In the genomic region with DNA sequence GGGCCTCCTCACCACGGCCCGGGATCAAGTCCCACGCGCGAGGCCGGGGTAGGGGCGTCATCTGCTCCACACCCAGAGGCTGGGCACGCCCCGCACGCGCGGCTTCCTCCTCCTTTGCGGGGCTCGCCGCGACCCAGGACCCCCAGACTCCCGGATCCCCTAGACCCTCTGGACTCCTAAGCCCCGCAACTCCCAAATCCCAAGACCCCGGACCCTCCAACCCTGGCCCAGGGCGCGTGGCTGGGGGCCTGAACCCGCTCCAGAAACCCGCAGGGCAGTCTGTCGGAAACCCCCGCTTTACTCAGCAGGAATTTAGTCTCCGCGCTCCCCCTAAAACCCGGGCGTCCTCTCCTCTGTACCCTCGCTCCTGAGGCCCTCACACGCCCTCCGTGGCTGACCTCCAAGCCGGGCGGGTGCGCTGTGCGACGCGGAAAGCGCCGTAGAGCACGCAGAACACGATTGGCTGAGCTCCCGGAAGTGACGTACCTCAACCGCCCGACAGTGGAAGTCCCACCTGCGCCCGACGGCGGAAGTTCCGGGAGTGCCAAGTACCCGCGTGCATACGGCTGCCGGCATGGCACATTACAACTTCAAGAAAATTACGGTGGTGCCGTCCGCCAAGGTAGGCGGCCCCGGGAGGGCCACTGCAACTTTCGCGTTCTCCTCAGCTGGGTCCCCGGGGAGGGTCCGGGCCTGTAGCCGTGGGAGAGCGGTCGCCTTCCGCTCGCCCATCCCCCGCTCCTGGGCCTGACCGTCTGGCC, we compare ENCODE assay signal across 8 cellular contexts. TPM values are rescaled to one million over a fixed set of nuclear protein-coding genes. Genes with fewer than 3 reads are reported as not detected.
DNase-seq lines count a peak whose midpoint lies in the region; ATAC-seq and TF ChIP-seq lines count a peak whose summit lies in the region.

A gene (plus strand): TSS at position 529 of the 761 bp plus-strand sequence. CDS start 46 bp downstream, at position 575.

- H3K9me3 Mint-ChIP-seq in activated CD4-positive, alpha-beta T cell treated with anti-CD3 and anti-CD28 coated beads, Interleukin-2, amount 10 ng/mL, durations not matched to agents 24 days and 14 days = no peaks in the 10 kb centered on the region

- DNase-seq in GM19238 (ENCODE audit: insufficient read length, low spot score) (peak; percentile 98), NCI-H510A treated with DMSO at 0.1 percent for 48 hours (lab: John Stamatoyannopoulos, UW) (peak; percentile 91), coronary artery (ENCODE audit: low spot score) (peak; percentile 98), left colon (peak; percentile 99)
- peak; percentile 99 for DNase-seq in activated CD4-positive, alpha-beta T cell treated with anti-CD3 and anti-CD28 coated beads, Interleukin-2, amount 10 ng/mL, durations not matched to agents 24 days and 14 days
- DNase-seq in stimulated activated CD4-positive, alpha-beta T cell treated with anti-CD3 and anti-CD28 coated beads, Interleukin-1b, Interleukin-23, amount 100 ng/mL, for 48 hours = peak; percentile 97

- H3K4me3 Mint-ChIP-seq in activated CD4-positive, alpha-beta T cell treated with anti-CD3 and anti-CD28 coated beads, Interleukin-2, amount 10 ng/mL, durations not matched to agents 24 days and 14 days = peak within 1 kb of the TSS; percentile 97

- intact Hi-C loops in activated CD4-positive, alpha-beta T cell treated with anti-CD3 and anti-CD28 coated beads, Interleukin-2, amount 10 ng/mL, durations not matched to agents 24 days and 14 days (cut with micrococcal nuclease) = loop anchor here (1.0 to 2.0 kb wide), 5 partner anchors 22 to 69 kb away; a partner anchor contains a TSS
- intact Hi-C loops in left colon (cut with DNase I, micrococcal nuclease) = no loop called here

- no peaks in the 10 kb centered on the region for H3K9me3 ChIP-seq in BLaER1

- peaks cover 46% of the 10 kb centered on the region for H4K20me1 ChIP-seq in BLaER1

- H3K9ac ChIP-seq in BLaER1 = peak within 1 kb of the TSS; percentile 97

- peaks cover 34% of the 10 kb centered on the region for H3K4me1 Mint-ChIP-seq in activated CD4-positive, alpha-beta T cell treated with anti-CD3 and anti-CD28 coated beads, Interleukin-2, amount 10 ng/mL, durations not matched to agents 24 days and 14 days

- peak within 1 kb of the TSS; percentile 93 for H3K4me2 ChIP-seq in BLaER1

- no peaks in the 10 kb centered on the region for H3K27me3 ChIP-seq in BLaER1

- H3K27ac ChIP-seq in BLaER1 = peak within 1 kb of the TSS; percentile 96
- peak within 1 kb of the TSS; percentile 83 to 97 for H3K27ac ChIP-seq in coronary artery

- peak within 1 kb of the TSS; percentile 98 for H3K27ac Mint-ChIP-seq in activated CD4-positive, alpha-beta T cell treated with anti-CD3 and anti-CD28 coated beads, Interleukin-2, amount 10 ng/mL, durations not matched to agents 24 days and 14 days

- TF ChIP-seq CTCF in coronary artery (IDR thresholded peaks at IDR 0.05) = no peak

- no peaks in the 10 kb centered on the region for H3K27me3 Mint-ChIP-seq in activated CD4-positive, alpha-beta T cell treated with anti-CD3 and anti-CD28 coated beads, Interleukin-2, amount 10 ng/mL, durations not matched to agents 24 days and 14 days

- peaks cover 33% of the 10 kb centered on the region for H3K4me1 ChIP-seq in BLaER1

- ATAC-seq in HG03442 (IDR thresholded peaks at IDR 0.05; ENCODE audit: unreplicated experiment) = peak; percentile 92
- ATAC-seq in left colon = peak; percentile 99

- H3K4me3 ChIP-seq in BLaER1 = peak within 1 kb of the TSS; percentile 95
- H3K4me3 ChIP-seq in coronary artery = peak within 1 kb of the TSS; percentile 100

- H3K36me3 Mint-ChIP-seq in activated CD4-positive, alpha-beta T cell treated with anti-CD3 and anti-CD28 coated beads, Interleukin-2, amount 10 ng/mL, durations not matched to agents 24 days and 14 days (ENCODE audit: low read depth) = peaks cover 39% of the 10 kb centered on the region

- peaks cover 24% of the 10 kb centered on the region for H3K36me3 ChIP-seq in BLaER1

RNA-seq across cellular contexts. Expression of the gene that starts here (rescaled TPM):
- total RNA-seq in activated CD4-positive, alpha-beta T cell treated with anti-CD3 and anti-CD28 coated beads, Interleukin-2, amount 10 ng/mL, durations not matched to agents 24 days and 14 days = 187 and 194 TPM in 2 replicates
- total RNA-seq in left colon = 10 to 100 TPM; 22.7 to 35.6 TPM

Comparison
In these comparisons a context has a peak if more than half of its experiments do, and no peak if none do; other contexts are left out.
1. Peak in every context shown above with its lines: DNase-seq, ATAC-seq, H3K4me3 ChIP-seq and H3K27ac ChIP-seq.